In the genomic region with DNA sequence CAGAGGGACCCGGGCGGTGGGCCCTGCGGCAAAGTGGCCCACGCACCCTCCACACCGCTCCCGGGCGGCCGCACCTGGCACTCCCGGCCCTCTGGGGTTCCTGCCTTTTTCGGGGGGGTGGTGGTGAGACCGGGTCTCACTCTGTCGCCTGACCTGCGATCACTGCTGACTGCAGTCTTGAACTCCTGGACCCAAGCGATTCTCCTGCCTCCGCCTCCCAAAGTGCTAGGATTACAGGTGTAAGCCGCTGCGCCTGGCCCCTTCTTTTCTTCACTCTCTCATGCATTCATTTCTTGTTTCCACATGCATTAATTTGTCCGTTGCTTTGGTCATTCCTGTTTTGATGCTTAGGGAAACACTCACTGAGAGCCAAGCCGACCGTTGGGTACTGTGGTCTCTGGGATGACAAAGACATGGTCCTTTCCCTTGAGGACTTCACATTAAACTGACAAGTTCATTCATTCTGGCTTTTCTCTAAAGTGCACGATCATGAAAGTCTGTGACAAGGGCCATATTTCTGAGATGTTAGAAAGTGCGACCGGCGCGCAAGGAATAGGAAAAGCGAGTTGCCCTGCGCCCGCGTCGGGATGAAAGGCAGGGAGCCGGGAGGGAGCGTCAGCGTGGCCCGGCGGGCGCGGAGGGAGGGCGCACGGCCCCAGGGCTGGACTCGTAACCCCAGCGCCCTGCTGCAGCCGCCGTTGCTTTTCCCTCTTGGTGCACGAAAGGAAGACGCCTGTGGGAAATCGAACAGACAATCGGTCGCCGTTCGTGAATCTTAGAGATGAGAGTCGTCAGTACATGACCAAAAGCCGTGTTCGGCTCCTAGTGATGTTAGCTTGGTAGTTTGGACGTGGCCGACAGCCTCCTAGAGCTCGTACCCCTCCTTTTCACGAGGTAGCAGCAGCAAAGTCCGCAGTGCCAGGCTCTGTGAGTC, we compare ENCODE assay signal across 8 cellular contexts. TPM values are rescaled to one million over a fixed set of nuclear protein-coding genes. Genes with fewer than 3 reads are reported as not detected.
DNase-seq lines count a peak whose midpoint lies in the region; ATAC-seq, FAIRE-seq and TF ChIP-seq lines count a peak whose summit lies in the region.

No MANE protein-coding gene starts in this region.

- peak overlapping the region; percentile 42 to 72 for H3K27ac Mint-ChIP-seq in effector memory CD8-positive, alpha-beta T cell

- H3K4me3 ChIP-seq in A673 (ENCODE audit: low read depth, low read length, poor library complexity, severe bottlenecking), result peak overlapping the region; percentile 57
- peak overlapping the region; percentile 41 to 46; a peak in 3 of 4 replicates for H3K4me3 ChIP-seq in SK-N-SH (ENCODE audit: low read depth in 2 of 2, low read length in 1 of 2)
- H3K4me3 ChIP-seq in mucosa of rectum (ENCODE audit: low read length in 2 of 2), result peak overlapping the region; percentile 55 to 74

- H2AFZ ChIP-seq in SK-N-SH (ENCODE audit: low read depth), result 0 out of 2 replicates have a peak overlapping the region, but pooled peaks have one; percentile 41

- H3K9me2 ChIP-seq in SK-N-SH, result no peaks in the 10 kb centered on the region

- peaks cover 15% of the 10 kb centered on the region for H3K36me3 Mint-ChIP-seq in effector memory CD8-positive, alpha-beta T cell (ENCODE audit: insufficient read depth)

- H3K4me1 ChIP-seq in A673 (ENCODE audit: insufficient read depth, low read length, poor library complexity, severe bottlenecking) (peaks cover 7% of the 10 kb centered on the region), SK-N-SH (ENCODE audit: control insufficient read depth in 1 of 2, insufficient read depth in 2 of 2, low read depth in 1 of 2, low read length in 1 of 2) (peaks cover 0 to 13% of the 10 kb centered on the region in 2 experiments; a peak in 1 of 4 replicates), mucosa of rectum (ENCODE audit: control insufficient read depth in 2 of 2, insufficient read depth in 2 of 2, low read length in 2 of 2) (peaks cover 18 to 25% of the 10 kb centered on the region in 2 donors)

- DNase-seq in A673 (ENCODE audit: low spot score) (peak; percentile 34), GM19239 (ENCODE audit: insufficient read length, low spot score) (no peak), SK-N-SH (peak; percentile 67), NCI-H2107 (lab: John Stamatoyannopoulos, UW) (no peak), DMS153 treated with DMSO at 0.1 percent for 48 hours (lab: John Stamatoyannopoulos, UW; ENCODE audit: unreplicated experiment) (no peak)
- peak in 1 of 3 experiments; percentile 9 for DNase-seq in effector memory CD8-positive, alpha-beta T cell

- no peaks in the 10 kb centered on the region for H3K36me3 ChIP-seq in A673 (ENCODE audit: insufficient read depth, low read length, poor library complexity, severe bottlenecking)
- H3K36me3 ChIP-seq in SK-N-SH (replicated peaks in 1 of 2; ENCODE audit: control insufficient read depth in 1 of 2, insufficient read depth in 2 of 2, low read length in 1 of 2), result no peaks in the 10 kb centered on the region
- no peaks in the 10 kb centered on the region for H3K36me3 ChIP-seq in mucosa of rectum (ENCODE audit: control insufficient read depth in 2 of 2, insufficient read depth in 2 of 2, low read length in 2 of 2)

- H3F3A ChIP-seq in SK-N-SH (replicated peaks; ENCODE audit: insufficient read depth), result no peaks in the 10 kb centered on the region

- CTCF ChIA-PET in A673 (lab: Charles Lee) (no interaction called here), SK-N-SH (lab: Yijun Ruan, JAX) (interaction anchor here (1.1 to 2.1 kb wide), 2 partner anchors 51 to 53 kb away, joined by 3 to 8 read pairs; no protein-coding TSS in a partner anchor)

- TF ChIP-seq RAD21 in SK-N-SH (IDR thresholded peaks at IDR 0.05; ENCODE audit: low read length), result no peak

- TF ChIP-seq CTCF in A673 (conservative IDR thresholded peaks at IDR 0.05; ENCODE audit: low read depth, low read length) (no peak), SK-N-SH (IDR thresholded peaks at IDR 0.05) (no peak)

- POLR2A ChIA-PET in A673 (lab: Charles Lee; ENCODE audit: low non-redundant PET) (no interaction called here), SK-N-SH (lab: Yijun Ruan, JAX) (no interaction called here)

- no TSS peak for BruUV-seq in A673 (replicated peaks; lab: Mats Ljungman, UMichigan)

- peak overlapping the region; percentile 86 to 88 for H3K4me3 Mint-ChIP-seq in effector memory CD8-positive, alpha-beta T cell

- H3K4me2 ChIP-seq in SK-N-SH, result peak overlapping the region; percentile 78

- H3K27ac ChIP-seq in A673 (ENCODE audit: low read depth, low read length, poor library complexity, severe bottlenecking) (no peak overlapping the region), SK-N-SH (ENCODE audit: low read depth in 2 of 2, low read length in 1 of 2) (no peak overlapping the region), mucosa of rectum (ENCODE audit: low read depth in 2 of 2, low read length in 2 of 2) (no peak overlapping the region)

- FAIRE-seq in GM19239 (lab: Jason Lieb, UNC), result peak; percentile 77

- intact Hi-C loops in A673 (cut with micrococcal nuclease; ENCODE audit: unreplicated experiment), result loop anchor here (5.0 kb wide), 1 partner anchor 64 kb away; a partner anchor contains a TSS

- no peaks in the 10 kb centered on the region for H4K20me1 ChIP-seq in SK-N-SH (ENCODE audit: insufficient read depth)

- H3K9ac ChIP-seq in SK-N-SH (no peak overlapping the region), mucosa of rectum (ENCODE audit: low read depth in 1 of 2, low read length in 2 of 2) (peak overlapping the region in 1 of 2 donors; percentile 47)

- peaks cover 64% of the 10 kb centered on the region for H3K27me3 ChIP-seq in A673 (replicated peaks; ENCODE audit: insufficient read depth, low read depth, low read length, poor library complexity)
- peaks cover 45% of the 10 kb centered on the region for H3K27me3 ChIP-seq in SK-N-SH (ENCODE audit: insufficient read depth)
- H3K27me3 ChIP-seq in mucosa of rectum (ENCODE audit: control insufficient read depth in 2 of 2, insufficient read depth in 2 of 2, low read length in 2 of 2), result peaks cover 13 to 14% of the 10 kb centered on the region in 2 donors

- peaks cover 0 to 36% of the 10 kb centered on the region in 2 donors for H3K27me3 Mint-ChIP-seq in effector memory CD8-positive, alpha-beta T cell

- H3K4me1 Mint-ChIP-seq in effector memory CD8-positive, alpha-beta T cell (ENCODE audit: low read depth in 2 of 2), result peaks cover 23 to 42% of the 10 kb centered on the region in 2 donors

- H3K9me3 ChIP-seq in A673 (ENCODE audit: low read depth, low read length, poor library complexity, severe bottlenecking), result no peaks in the 10 kb centered on the region
- H3K9me3 ChIP-seq in SK-N-SH, result no peaks in the 10 kb centered on the region
- H3K9me3 ChIP-seq in mucosa of rectum (ENCODE audit: control insufficient read depth in 2 of 2, low read length in 2 of 2), result no peaks in the 10 kb centered on the region

- H3K9me3 Mint-ChIP-seq in effector memory CD8-positive, alpha-beta T cell, result no peaks in the 10 kb centered on the region

- 6% methylated on average over 36 of the region's 58 CpGs for WGBS in SK-N-SH (ENCODE audit: low lambda C conversion rate)

- no peak for ATAC-seq in effector memory CD8-positive, alpha-beta T cell (replicated peaks)
- ATAC-seq in GM19455 (IDR thresholded peaks at IDR 0.05; ENCODE audit: unreplicated experiment), result no peak

- TF ChIP-seq EP300 in SK-N-SH (IDR thresholded peaks at IDR 0.05; ENCODE audit: borderline replicate concordance in 1 of 2, low read depth in 1 of 2, low read length in 1 of 2), result no peak

- no peaks in the 10 kb centered on the region for H3K79me2 ChIP-seq in SK-N-SH (ENCODE audit: insufficient read depth)

TF ChIP-seq in SK-N-SH, 30 proteins besides CTCF, POLR2A, EP300 and RAD21:
- TF ChIP-seq FOSL2 (IDR thresholded peaks at IDR 0.05; ENCODE audit: borderline replicate concordance, low read depth) (no peak), FOXJ3 (CRISPR knock-in tag; IDR thresholded peaks at IDR 0.05) (no peak), NFIC (IDR thresholded peaks at IDR 0.05; ENCODE audit: borderline replicate concordance) (no peak), POLR2AphosphoS5 (IDR thresholded peaks at IDR 0.05; ENCODE audit: low read depth, low read length) (no peak), RXRA (IDR thresholded peaks at IDR 0.05; ENCODE audit: borderline replicate concordance, low read depth) (no peak), YY1 (IDR thresholded peaks at IDR 0.05; ENCODE audit: low read depth) (no peak), USF1 (IDR thresholded peaks at IDR 0.05; ENCODE audit: borderline replicate concordance, low read depth) (no peak), RCOR1 (IDR thresholded peaks at IDR 0.05; ENCODE audit: low read length) (no peak), GATA2 (CRISPR knock-in tag; IDR thresholded peaks at IDR 0.05) (no peak), NRF1 (IDR thresholded peaks at IDR 0.05; ENCODE audit: low read depth, low read length) (no peak)
TF ChIP-seq in SK-N-SH: peak in this region for 0.

RNA-seq across cellular contexts. Expression of gene MCOLN2, which starts 1.0 kb away (rescaled TPM):
- 0.98 and 1.7 TPM in 2 replicates for total RNA-seq in A673 (2021)
- polyA plus RNA-seq in SK-N-SH (2012; rRNA removed), result not detected in 2 replicates
- 0.01 TPM in 1 of 2 replicates, not detected in the other for polyA plus RNA-seq in SK-N-SH (2012; cell fraction: cytosol; rRNA removed)
- polyA plus RNA-seq in SK-N-SH (2012; cell fraction: nucleus; rRNA removed), result 0.05 and 0.10 TPM in 2 replicates

RNA-seq across cellular contexts. Expression of gene MCOLN3, which starts 50.4 kb away (rescaled TPM):
- total RNA-seq in A673 (2021), result 0.82 and 1.6 TPM in 2 replicates
- not detected in 2 replicates for polyA plus RNA-seq in SK-N-SH (2012; rRNA removed)
- polyA plus RNA-seq in SK-N-SH (2012; cell fraction: cytosol; rRNA removed), result not detected in 2 replicates
- not detected in 2 replicates for polyA plus RNA-seq in SK-N-SH (2012; cell fraction: nucleus; rRNA removed)

Comparison
In these comparisons a context has a peak if more than half of its experiments do, and no peak if none do; other contexts are left out.
1. DNase-seq: peak in A673 (single experiment) and SK-N-SH (single experiment); none in GM19239 (single experiment), NCI-H2107 (single experiment) and DMS153 treated with DMSO at 0.1 percent for 48 hours (single experiment).
2. Peak in every context shown above with its lines, with median percentiles within 50 percentile points of each other: H3K4me3 ChIP-seq.